Comparison of ENCODE assay signal across 14 cellular contexts in genomic region chr5:33079548-33079947, GRCh38.
"Had no signal": no experiment of that assay in that cellular context is flagged by ENCODE, and none has a peak within 500 bp of the region (broad histone marks: within the 10 kb centered on the region; RNA-seq: fewer than 3 reads in every experiment).

No MANE protein-coding gene starts in this region.

- DNase-seq: activated CD4-positive, alpha-beta T cell treated with anti-CD3 and anti-CD28 coated beads, Interleukin-2, amount 50 U/mL, for 4 hours; activated gamma-delta T cell; adrenal gland; effector memory CD8-positive, alpha-beta T cell; hippocampal formation; left colon; mesendoderm; naive thymus-derived CD4-positive, alpha-beta T cell; ovary; stimulated activated CD4-positive, alpha-beta T cell treated with anti-CD3 and anti-CD28 coated beads, Interleukin-2, amount 100 ng/mL, for 24 hours; stimulated activated naive CD8-positive, alpha-beta T cell treated with anti-CD3 and anti-CD28 coated beads, Interleukin-15, Interleukin-2, amounts not matched to agents 100 U/mL and 50 U/mL, for 24 hours; transverse colon had no signal

- ATAC-seq: effector memory CD8-positive, alpha-beta T cell; left colon; naive thymus-derived CD4-positive, alpha-beta T cell; stimulated activated naive CD8-positive, alpha-beta T cell treated with anti-CD3 and anti-CD28 coated beads, Interleukin-15, Interleukin-2, amounts not matched to agents 100 U/mL and 50 U/mL, for 24 hours had no signal

- H3K4me3 Mint-ChIP-seq: activated naive CD4-positive, alpha-beta T cell treated with anti-CD3 and anti-CD28 coated beads, Interleukin-2, amount 50 U/mL, for 24 hours; effector memory CD8-positive, alpha-beta T cell; naive thymus-derived CD4-positive, alpha-beta T cell had no signal

- H3K4me3 ChIP-seq: adrenal gland, ovary, SK-N-MC, transverse colon had no signal

- H3K9me3 ChIP-seq: adrenal gland, ovary, transverse colon had no signal

- H3K36me3 Mint-ChIP-seq: activated naive CD4-positive, alpha-beta T cell treated with anti-CD3 and anti-CD28 coated beads, Interleukin-2, amount 50 U/mL, for 24 hours; naive thymus-derived CD4-positive, alpha-beta T cell had no signal

- H3K27me3 Mint-ChIP-seq: activated naive CD4-positive, alpha-beta T cell treated with anti-CD3 and anti-CD28 coated beads, Interleukin-2, amount 50 U/mL, for 24 hours; effector memory CD8-positive, alpha-beta T cell; naive thymus-derived CD4-positive, alpha-beta T cell had no signal

- H3K36me3 ChIP-seq: adrenal gland, ovary, transverse colon had no signal

- H3K4me1 ChIP-seq: adrenal gland, transverse colon had no signal

- H3K4me1 Mint-ChIP-seq: activated naive CD4-positive, alpha-beta T cell treated with anti-CD3 and anti-CD28 coated beads, Interleukin-2, amount 50 U/mL, for 24 hours; naive thymus-derived CD4-positive, alpha-beta T cell had no signal

- H3K27me3 ChIP-seq: adrenal gland, ovary, transverse colon had no signal

- H3K27ac Mint-ChIP-seq: activated naive CD4-positive, alpha-beta T cell treated with anti-CD3 and anti-CD28 coated beads, Interleukin-2, amount 50 U/mL, for 24 hours; effector memory CD8-positive, alpha-beta T cell; naive thymus-derived CD4-positive, alpha-beta T cell had no signal

- H3K27ac ChIP-seq: adrenal gland, ovary, SK-N-MC, transverse colon had no signal
